17 cellular contexts compared by ENCODE assay signal in genomic region chr4:167555338-167556022, GRCh38.
DNase-seq lines count a peak whose midpoint lies in the region; ATAC-seq, FAIRE-seq and TF ChIP-seq lines count a peak whose summit lies in the region.
"Had no signal": no experiment of that assay in that cellular context is flagged by ENCODE, and none has a peak within 500 bp of the region (broad histone marks: within the 10 kb centered on the region; RNA-seq: fewer than 3 reads in every experiment).

No MANE protein-coding gene starts in this region.

- TF ChIP-seq POLR2A in prostate gland (IDR thresholded peaks at IDR 0.05): no peak
- TF ChIP-seq POLR2A in H54 (IDR thresholded peaks at IDR 0.05; ENCODE audit: low read depth, low read length): no peak

- intact Hi-C loops in prostate gland (cut with DNase I): no loop called here

- WGBS in prostate gland: 79% methylated on average over 3 of the region's 3 CpGs

- H3K4me1 ChIP-seq in prostate gland (replicated peaks): no peaks in the 10 kb centered on the region
- H3K4me1 ChIP-seq: lower lobe of right lung, neural progenitor cell had no signal

- no peaks in the 10 kb centered on the region for H3K9me3 ChIP-seq in prostate gland
- H3K9me3 ChIP-seq: BE2C had no signal

- DNase-seq in choroid plexus epithelial cell (ENCODE audit: low read depth): peak; percentile 2
- no peak for DNase-seq in prostate gland (ENCODE audit: low spot score)
- DNase-seq in activated CD4-positive, CD25-positive, alpha-beta regulatory T cell (lab: John Stamatoyannopoulos, UW): no peak
- DNase-seq in H54 (ENCODE audit: insufficient read length, low spot score): no peak
- DNase-seq in EL: no peak
- DNase-seq: activated naive CD8-positive, alpha-beta T cell treated with anti-CD3 and anti-CD28 coated beads, Interleukin-2, amount 10 ng/mL, durations not matched to agents 7 days and 5 days; BE2C; cerebellar nuclear complex; hippocampal formation; lower lobe of right lung; NCI-H526 had no signal

- no peaks in the 10 kb centered on the region for H3K36me3 ChIP-seq in prostate gland
- H3K36me3 ChIP-seq: BE2C, lower lobe of right lung, neural progenitor cell had no signal

- H3K4me3 ChIP-seq in choroid plexus epithelial cell (ENCODE audit: low read depth, low read length) (no peak overlapping the region), prostate gland (no peak overlapping the region)
- H3K4me3 ChIP-seq: lower lobe of right lung, neural progenitor cell had no signal

- ATAC-seq in GM18861 (IDR thresholded peaks at IDR 0.05; ENCODE audit: unreplicated experiment) (peak; percentile 99), GM21717 (IDR thresholded peaks at IDR 0.05; ENCODE audit: unreplicated experiment) (peak; percentile 69), HG03135 (IDR thresholded peaks at IDR 0.05; ENCODE audit: unreplicated experiment) (peak; percentile 96)
- ATAC-seq: lower lobe of right lung had no signal

- H3K27ac ChIP-seq in prostate gland: no peak overlapping the region
- H3K27ac ChIP-seq: lower lobe of right lung, neural progenitor cell had no signal

- no peak for FAIRE-seq in H54 (lab: Jason Lieb, UNC)
- FAIRE-seq: GM12891, TTC549 had no signal

- TF ChIP-seq CTCF in choroid plexus epithelial cell (conservative IDR thresholded peaks at IDR 0.05; ENCODE audit: low read depth, low read length) (no peak), prostate gland (IDR thresholded peaks at IDR 0.05) (no peak)

- no peaks in the 10 kb centered on the region for H3K27me3 ChIP-seq in prostate gland (replicated peaks; ENCODE audit: insufficient read depth)
- H3K27me3 ChIP-seq: BE2C, neural progenitor cell had no signal
